In genomic region chrX:153689654-153690465, GRCh38 we compare ENCODE assay signal across 1 cellular context.
TF ChIP-seq lines count a peak whose summit lies in the region.

No MANE protein-coding gene starts in this region.

TF ChIP-seq in HEK293, 187 proteins besides CTCF, POLR2A, EP300 and RAD21 (continued from another document):
- TF ChIP-seq, protein P1, sequence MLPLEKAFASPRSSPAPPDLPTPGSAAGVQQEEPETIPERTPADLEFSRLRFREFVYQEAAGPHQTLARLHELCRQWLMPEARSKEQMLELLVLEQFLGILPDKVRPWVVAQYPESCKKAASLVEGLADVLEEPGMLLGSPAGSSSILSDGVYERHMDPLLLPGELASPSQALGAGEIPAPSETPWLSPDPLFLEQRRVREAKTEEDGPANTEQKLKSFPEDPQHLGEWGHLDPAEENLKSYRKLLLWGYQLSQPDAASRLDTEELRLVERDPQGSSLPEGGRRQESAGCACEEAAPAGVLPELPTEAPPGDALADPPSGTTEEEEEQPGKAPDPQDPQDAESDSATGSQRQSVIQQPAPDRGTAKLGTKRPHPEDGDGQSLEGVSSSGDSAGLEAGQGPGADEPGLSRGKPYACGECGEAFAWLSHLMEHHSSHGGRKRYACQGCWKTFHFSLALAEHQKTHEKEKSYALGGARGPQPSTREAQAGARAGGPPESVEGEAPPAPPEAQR (tag by site-specific recombination; IDR thresholded peaks at IDR 0.05): no peak
- TF ChIP-seq ZBTB48 (tag by site-specific recombination; IDR thresholded peaks at IDR 0.05) (peak; percentile 39; the same call in 1 of the 2 replicates), ZNF664 (tag by site-specific recombination; IDR thresholded peaks at IDR 0.05) (no peak), EGR2 (tag by site-specific recombination; IDR thresholded peaks at IDR 0.05; ENCODE audit: low read depth) (0 out of 2 replicates have a peak, but pooled peaks have one; percentile 17), PATZ1 (tag by site-specific recombination; IDR thresholded peaks at IDR 0.05) (peak; percentile 69), ZNF558 (tag by site-specific recombination; IDR thresholded peaks at IDR 0.05) (no peak), SP2 (tag by site-specific recombination; IDR thresholded peaks at IDR 0.05) (no peak), GLIS2 (tag by site-specific recombination; IDR thresholded peaks at IDR 0.05) (peak; percentile 66), OVOL3 (tag by site-specific recombination; IDR thresholded peaks at IDR 0.05) (no peak), SCRT2 (tag by site-specific recombination; IDR thresholded peaks at IDR 0.05) (0 out of 2 replicates have a peak, but pooled peaks have one; percentile 23), ZIC2 (tag by site-specific recombination; IDR thresholded peaks at IDR 0.05) (no peak), ZNF473 (tag by site-specific recombination; IDR thresholded peaks at IDR 0.05) (no peak)
- TF ChIP-seq, protein P2, sequence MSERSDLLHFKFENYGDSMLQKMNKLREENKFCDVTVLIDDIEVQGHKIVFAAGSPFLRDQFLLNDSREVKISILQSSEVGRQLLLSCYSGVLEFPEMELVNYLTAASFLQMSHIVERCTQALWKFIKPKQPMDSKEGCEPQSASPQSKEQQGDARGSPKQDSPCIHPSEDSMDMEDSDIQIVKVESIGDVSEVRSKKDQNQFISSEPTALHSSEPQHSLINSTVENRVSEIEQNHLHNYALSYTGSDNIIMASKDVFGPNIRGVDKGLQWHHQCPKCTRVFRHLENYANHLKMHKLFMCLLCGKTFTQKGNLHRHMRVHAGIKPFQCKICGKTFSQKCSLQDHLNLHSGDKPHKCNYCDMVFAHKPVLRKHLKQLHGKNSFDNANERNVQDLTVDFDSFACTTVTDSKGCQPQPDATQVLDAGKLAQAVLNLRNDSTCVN (tag by site-specific recombination; optimal IDR thresholded peaks at IDR 0.05): peak; percentile 12
